Comparison of ENCODE assay signal across 23 cellular contexts in the genomic region with DNA sequence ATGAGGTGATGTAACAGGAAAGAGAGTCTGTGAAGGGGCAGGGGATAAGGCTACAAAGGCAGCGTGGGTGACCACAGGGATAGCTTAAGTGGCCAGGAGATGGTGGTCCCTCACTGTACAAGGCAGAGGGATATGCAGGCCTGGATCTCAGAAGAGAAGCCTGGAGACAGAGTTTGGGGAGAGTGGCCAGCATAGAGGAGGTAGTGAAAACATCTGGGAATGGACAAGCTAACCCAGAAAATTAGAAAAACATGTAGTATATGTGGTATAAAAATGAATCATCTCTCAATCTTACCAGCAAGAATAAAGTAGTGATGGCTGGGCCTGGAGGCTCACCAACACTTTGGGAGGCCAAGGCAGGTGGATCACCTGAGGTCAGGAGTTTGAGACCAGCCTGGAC.
DNase-seq lines count a peak whose midpoint lies in the region; ATAC-seq lines count a peak whose summit lies in the region.
"Had no signal": no experiment of that assay in that cellular context is flagged by ENCODE, and none has a peak within 500 bp of the region (broad histone marks: within the 10 kb centered on the region; RNA-seq: fewer than 3 reads in every experiment).

No MANE protein-coding gene starts in this region.

- no peak overlapping the region for H3K9ac ChIP-seq in adipocyte (ENCODE audit: low read length)
- H3K9ac ChIP-seq: BLaER1 had no signal

- DNase-seq in AG20443 (ENCODE audit: low spot score) (peak; percentile 32), adipocyte (ENCODE audit: low read depth) (peak; percentile 33), fibroblast of gingiva (ENCODE audit: low read depth) (peak; percentile 43), NCI-H128 (lab: John Stamatoyannopoulos, UW; ENCODE audit: unreplicated experiment) (no peak), H7 (no peak), LoVo (ENCODE audit: low spot score) (no peak)
- DNase-seq: 8988T; ACHN; BE2C; C1 segment of cervical spinal cord; CD4-positive, alpha-beta memory T cell; CD4-positive, CD25-positive, alpha-beta regulatory T cell; CD8-positive, alpha-beta memory T cell; COR-L47; DMS 273 treated with DMSO at 0.1 percent for 48 hours; DMS153; DMS53; DMS79; DND-41; EL; GDM1 had no signal

- H3K9me3 ChIP-seq in adipocyte (ENCODE audit: control insufficient read depth, low read length), result no peaks in the 10 kb centered on the region
- H3K9me3 ChIP-seq: BE2C, BLaER1 had no signal

- peaks cover 22% of the 10 kb centered on the region for H3K4me1 ChIP-seq in adipocyte (ENCODE audit: control insufficient read depth, insufficient read depth, low read length)
- H3K4me1 ChIP-seq: BE2C, BLaER1 had no signal

- no peak for ATAC-seq in GM21786 (IDR thresholded peaks at IDR 0.05; ENCODE audit: unreplicated experiment)

- H3K27me3 ChIP-seq in adipocyte (replicated peaks; ENCODE audit: control insufficient read depth, insufficient read depth, low read length), result no peaks in the 10 kb centered on the region
- no peaks in the 10 kb centered on the region for H3K27me3 ChIP-seq in H7 (ENCODE audit: control insufficient read depth, insufficient read depth, low read length)
- H3K27me3 ChIP-seq: BE2C, BLaER1 had no signal

- H3K4me3 ChIP-seq in adipocyte (ENCODE audit: low read length), result no peak overlapping the region
- H3K4me3 ChIP-seq in H7 (ENCODE audit: insufficient read depth, low read depth, low read length), result no peak overlapping the region
- H3K4me3 ChIP-seq: BLaER1 had no signal

- H3K36me3 ChIP-seq in adipocyte (ENCODE audit: control insufficient read depth, insufficient read depth, low read length, severe bottlenecking) (no peaks in the 10 kb centered on the region), H7 (replicated peaks; ENCODE audit: control insufficient read depth, insufficient read depth, low read length) (no peaks in the 10 kb centered on the region)
- H3K36me3 ChIP-seq: BE2C, BLaER1 had no signal

Comparison
In these comparisons a context has a peak if more than half of its experiments do, and no peak if none do; other contexts are left out.
1. DNase-seq: peak in AG20443 (single experiment), adipocyte (single experiment) and fibroblast of gingiva (single experiment); none in NCI-H128 (single experiment), H7 (single experiment) and LoVo (single experiment).